ENCODE assay signal across 15 cellular contexts in genomic region chr9:14294659-14295058, GRCh38. TPM values are rescaled to one million over a fixed set of nuclear protein-coding genes. Genes with fewer than 3 reads are reported as not detected.
DNase-seq lines count a peak whose midpoint lies in the region; ATAC-seq and TF ChIP-seq lines count a peak whose summit lies in the region.
"Had no signal": no experiment of that assay in that cellular context is flagged by ENCODE, and none has a peak within 500 bp of the region (broad histone marks: within the 10 kb centered on the region; RNA-seq: fewer than 3 reads in every experiment).

No MANE protein-coding gene starts in this region.

- H4K20me1 ChIP-seq in GM23338 (replicated peaks; ENCODE audit: insufficient read depth), result no peaks in the 10 kb centered on the region

- H3K4me3 ChIP-seq in adipocyte (ENCODE audit: low read length), result peak overlapping the region; percentile 64
- no peak overlapping the region for H3K4me3 ChIP-seq in right cardiac atrium (ENCODE audit: low read length)
- no peak overlapping the region for H3K4me3 ChIP-seq in mucosa of stomach (ENCODE audit: low read length)
- H3K4me3 ChIP-seq in subcutaneous abdominal adipose tissue (ENCODE audit: low read depth in 1 of 5, low read length in 5 of 5), result peak overlapping the region in 1 of 5 donors; percentile 22
- H3K4me3 ChIP-seq in GM23338, result no peak overlapping the region
- no peak overlapping the region for H3K4me3 ChIP-seq in CD8-positive, alpha-beta T cell (ENCODE audit: low read depth, low read length)

- WGBS in right cardiac atrium, result 74% methylated on average over 8 of the region's 8 CpGs

- H3K27ac ChIP-seq in right cardiac atrium (ENCODE audit: low read length) (peak overlapping the region; percentile 4), subcutaneous abdominal adipose tissue (ENCODE audit: low read depth, low read length) (peak overlapping the region; percentile 83), GM23338 (ENCODE audit: low read depth) (no peak overlapping the region)
- no peak overlapping the region for H3K27ac ChIP-seq in CD8-positive, alpha-beta T cell (ENCODE audit: low read depth, low read length)

- no peaks in the 10 kb centered on the region for H3K9me3 ChIP-seq in adipocyte (ENCODE audit: control insufficient read depth, low read length)
- H3K9me3 ChIP-seq in right cardiac atrium (ENCODE audit: control insufficient read depth, low read length), result no peaks in the 10 kb centered on the region
- H3K9me3 ChIP-seq in mucosa of stomach (ENCODE audit: control insufficient read depth, low read length), result no peaks in the 10 kb centered on the region
- H3K9me3 ChIP-seq in subcutaneous abdominal adipose tissue (ENCODE audit: control insufficient read depth in 5 of 5, low read length in 5 of 5), result no peaks in the 10 kb centered on the region
- H3K9me3 ChIP-seq in CD8-positive, alpha-beta T cell (ENCODE audit: low read length), result no peaks in the 10 kb centered on the region

- no peak for TF ChIP-seq CTCF in GM23338 (conservative IDR thresholded peaks at IDR 0.05; ENCODE audit: low read depth in 2 of 2)
- no peak for TF ChIP-seq CTCF in CD8-positive, alpha-beta T cell (IDR thresholded peaks at IDR 0.05)

- CTCF ChIA-PET in CD8-positive, alpha-beta T cell (lab: Charles Lee), result no interaction called here

- peaks cover 4% of the 10 kb centered on the region; the same call in 2 of the 3 replicates for H3K4me1 Mint-ChIP-seq in GM23338
- no peaks in the 10 kb centered on the region for H3K4me1 Mint-ChIP-seq in CD8-positive, alpha-beta T cell (ENCODE audit: low read depth)
- H3K4me1 Mint-ChIP-seq: CD4-positive, alpha-beta memory T cell had no signal

- POLR2A ChIA-PET in CD8-positive, alpha-beta T cell (lab: Charles Lee), result no interaction called here

- H3K9ac ChIP-seq in adipocyte (ENCODE audit: low read length) (no peak overlapping the region), mucosa of stomach (ENCODE audit: low read length) (peak overlapping the region; percentile 0), subcutaneous abdominal adipose tissue (ENCODE audit: low read length in 5 of 5) (no peak overlapping the region)

- H2AFZ ChIP-seq in GM23338, result no peak overlapping the region

- H3K4me2 ChIP-seq in GM23338, result no peak overlapping the region

- no peak overlapping the region for H3K4me3 Mint-ChIP-seq in GM23338
- no peak overlapping the region for H3K4me3 Mint-ChIP-seq in CD8-positive, alpha-beta T cell
- H3K4me3 Mint-ChIP-seq: CD4-positive, alpha-beta memory T cell had no signal

- no peaks in the 10 kb centered on the region for H3K9me2 ChIP-seq in GM23338 (ENCODE audit: insufficient read depth)

- no peaks in the 10 kb centered on the region for H3K36me3 Mint-ChIP-seq in GM23338 (ENCODE audit: low read depth)
- H3K36me3 Mint-ChIP-seq in CD8-positive, alpha-beta T cell, result no peaks in the 10 kb centered on the region
- H3K36me3 Mint-ChIP-seq: CD4-positive, alpha-beta memory T cell had no signal

- DNase-seq in adipocyte (ENCODE audit: low read depth) (no peak), right cardiac atrium (no peak), GM23338 (ENCODE audit: low spot score) (no peak), NCI-H510A (lab: John Stamatoyannopoulos, UW) (no peak), SIG-M5 (lab: John Stamatoyannopoulos, UW) (no peak)
- DNase-seq in CD8-positive, alpha-beta T cell, result no peak
- DNase-seq: CD4-positive, alpha-beta memory T cell; DMS79 treated with DMSO at 0.1 percent for 48 hours; HCEC 1CT; NCI-H1105; NCI-H187 treated with DMSO at 0.1 percent for 48 hours; NK-92 treated with Interleukin-12 subunit alpha and Interleukin-12 subunit beta, amount 100 ng/mL, for 24 hours had no signal

- H3K27me3 Mint-ChIP-seq in GM23338 (ENCODE audit: insufficient read depth, low read depth, poor library complexity), result no peaks in the 10 kb centered on the region
- peaks cover 3% of the 10 kb centered on the region for H3K27me3 Mint-ChIP-seq in CD8-positive, alpha-beta T cell (ENCODE audit: low read depth)

- H3K79me2 ChIP-seq in GM23338 (replicated peaks; ENCODE audit: insufficient read depth), result no peaks in the 10 kb centered on the region

- H3K4me1 ChIP-seq in adipocyte (ENCODE audit: control insufficient read depth, insufficient read depth, low read length) (peaks cover 58% of the 10 kb centered on the region), right cardiac atrium (ENCODE audit: control insufficient read depth, insufficient read depth, low read length) (peaks cover 4% of the 10 kb centered on the region), mucosa of stomach (ENCODE audit: control insufficient read depth, insufficient read depth, low read length) (peaks cover 21% of the 10 kb centered on the region), subcutaneous abdominal adipose tissue (ENCODE audit: control insufficient read depth in 5 of 5, insufficient read depth in 5 of 5, low read length in 5 of 5) (peaks cover 0 to 56% (median 29%) of the 10 kb centered on the region in 5 donors), GM23338 (ENCODE audit: insufficient read depth) (0 out of 2 replicates have a peak, but pooled peaks cover 9% of the 10 kb centered on the region)
- H3K4me1 ChIP-seq in CD8-positive, alpha-beta T cell (ENCODE audit: insufficient read depth, low read length), result no peaks in the 10 kb centered on the region

- no peaks in the 10 kb centered on the region for H3F3A ChIP-seq in GM23338 (replicated peaks; ENCODE audit: low read depth)

- H3K27me3 ChIP-seq in adipocyte (replicated peaks; ENCODE audit: control insufficient read depth, insufficient read depth, low read length) (no peaks in the 10 kb centered on the region), right cardiac atrium (ENCODE audit: control insufficient read depth, insufficient read depth) (no peaks in the 10 kb centered on the region), mucosa of stomach (ENCODE audit: control insufficient read depth, insufficient read depth, low read length) (no peaks in the 10 kb centered on the region), subcutaneous abdominal adipose tissue (ENCODE audit: control insufficient read depth in 5 of 5, insufficient read depth in 4 of 5, low read length in 5 of 5) (no peaks in the 10 kb centered on the region), GM23338 (ENCODE audit: insufficient read depth) (no peaks in the 10 kb centered on the region)
- no peaks in the 10 kb centered on the region for H3K27me3 ChIP-seq in CD8-positive, alpha-beta T cell (ENCODE audit: insufficient read depth, low read length)

- H3K36me3 ChIP-seq in adipocyte (ENCODE audit: control insufficient read depth, insufficient read depth, low read length, severe bottlenecking) (peaks cover 3% of the 10 kb centered on the region), mucosa of stomach (ENCODE audit: control insufficient read depth, insufficient read depth, low read length) (no peaks in the 10 kb centered on the region), subcutaneous abdominal adipose tissue (ENCODE audit: control insufficient read depth in 5 of 5, insufficient read depth in 5 of 5, low read length in 5 of 5) (no peaks in the 10 kb centered on the region), GM23338 (ENCODE audit: insufficient read depth) (no peaks in the 10 kb centered on the region)
- H3K36me3 ChIP-seq in CD8-positive, alpha-beta T cell (ENCODE audit: insufficient read depth, low read length), result no peaks in the 10 kb centered on the region

- H3K9me3 Mint-ChIP-seq in GM23338, result no peaks in the 10 kb centered on the region
- no peaks in the 10 kb centered on the region for H3K9me3 Mint-ChIP-seq in CD8-positive, alpha-beta T cell

- ATAC-seq in right cardiac atrium, result peak; percentile 43 to 61
- no peak for ATAC-seq in GM23338
- no peak for ATAC-seq in CD8-positive, alpha-beta T cell

- H3K27ac Mint-ChIP-seq in GM23338, result no peak overlapping the region
- H3K27ac Mint-ChIP-seq in CD8-positive, alpha-beta T cell, result no peak overlapping the region
- H3K27ac Mint-ChIP-seq: CD4-positive, alpha-beta memory T cell had no signal

- intact Hi-C loops in right cardiac atrium (cut with DNase I), result no loop called here
- intact Hi-C loops in CD8-positive, alpha-beta T cell (cut with DNase I, micrococcal nuclease), result loop anchor here in 1 of 2 experiments (2.0 kb wide), 1 partner anchor 20 kb away; no protein-coding TSS in a partner anchor

TF ChIP-seq in GM23338, 12 proteins besides CTCF, POLR2A, EP300 and RAD21 (continues in another document):
- no peak for TF ChIP-seq STAT1 (IDR thresholded peaks at IDR 0.05; ENCODE audit: unreplicated experiment)
- TF ChIP-seq, protein P1, sequence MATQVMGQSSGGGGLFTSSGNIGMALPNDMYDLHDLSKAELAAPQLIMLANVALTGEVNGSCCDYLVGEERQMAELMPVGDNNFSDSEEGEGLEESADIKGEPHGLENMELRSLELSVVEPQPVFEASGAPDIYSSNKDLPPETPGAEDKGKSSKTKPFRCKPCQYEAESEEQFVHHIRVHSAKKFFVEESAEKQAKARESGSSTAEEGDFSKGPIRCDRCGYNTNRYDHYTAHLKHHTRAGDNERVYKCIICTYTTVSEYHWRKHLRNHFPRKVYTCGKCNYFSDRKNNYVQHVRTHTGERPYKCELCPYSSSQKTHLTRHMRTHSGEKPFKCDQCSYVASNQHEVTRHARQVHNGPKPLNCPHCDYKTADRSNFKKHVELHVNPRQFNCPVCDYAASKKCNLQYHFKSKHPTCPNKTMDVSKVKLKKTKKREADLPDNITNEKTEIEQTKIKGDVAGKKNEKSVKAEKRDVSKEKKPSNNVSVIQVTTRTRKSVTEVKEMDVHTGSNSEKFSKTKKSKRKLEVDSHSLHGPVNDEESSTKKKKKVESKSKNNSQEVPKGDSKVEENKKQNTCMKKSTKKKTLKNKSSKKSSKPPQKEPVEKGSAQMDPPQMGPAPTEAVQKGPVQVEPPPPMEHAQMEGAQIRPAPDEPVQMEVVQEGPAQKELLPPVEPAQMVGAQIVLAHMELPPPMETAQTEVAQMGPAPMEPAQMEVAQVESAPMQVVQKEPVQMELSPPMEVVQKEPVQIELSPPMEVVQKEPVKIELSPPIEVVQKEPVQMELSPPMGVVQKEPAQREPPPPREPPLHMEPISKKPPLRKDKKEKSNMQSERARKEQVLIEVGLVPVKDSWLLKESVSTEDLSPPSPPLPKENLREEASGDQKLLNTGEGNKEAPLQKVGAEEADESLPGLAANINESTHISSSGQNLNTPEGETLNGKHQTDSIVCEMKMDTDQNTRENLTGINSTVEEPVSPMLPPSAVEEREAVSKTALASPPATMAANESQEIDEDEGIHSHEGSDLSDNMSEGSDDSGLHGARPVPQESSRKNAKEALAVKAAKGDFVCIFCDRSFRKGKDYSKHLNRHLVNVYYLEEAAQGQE (IDR thresholded peaks at IDR 0.05; ENCODE audit: unreplicated experiment), result no peak
- no peak for TF ChIP-seq POLR2AphosphoS5 (IDR thresholded peaks at IDR 0.05; ENCODE audit: low read depth)

RNA-seq across cellular contexts. Expression of gene NFIB, which starts 19.3 kb away (rescaled TPM):
- 100 to 1,000 TPM; 125 to 143 (median 134) TPM for total RNA-seq in right cardiac atrium
- 22.5 TPM for polyA plus RNA-seq in right cardiac atrium
- total RNA-seq in GM23338 (2014; rRNA removed; shearing (Covaris generic)), result 2.6 and 4.7 TPM in 2 replicates
- 2.4 and 3.9 TPM in 2 replicates for polyA plus RNA-seq in GM23338 (2016; fragmentation: Nextera tagmentation; extraction: Ambion mirVana)
- total RNA-seq in CD8-positive, alpha-beta T cell, result not detected
- total RNA-seq: CD4-positive, alpha-beta memory T cell; G401 had no signal
- polyA plus RNA-seq: CD4-positive, alpha-beta memory T cell had no signal

Comparison
In these comparisons a context has a peak if more than half of its experiments do, and no peak if none do; other contexts are left out.
1. ATAC-seq: peak in right cardiac atrium (2 of 2); none in GM23338 (single experiment) and CD8-positive, alpha-beta T cell (single experiment).
2. H3K27ac ChIP-seq: peak in right cardiac atrium (single experiment) and subcutaneous abdominal adipose tissue (single experiment); none in GM23338 (single experiment) and CD8-positive, alpha-beta T cell (single experiment).
3. RNA of gene NFIB, which starts 19.3 kb away (total RNA-seq): 125 to 143 TPM in right cardiac atrium; 2.6 to 4.7 TPM in GM23338 and not detected in CD8-positive, alpha-beta T cell; every median in the first group is over 10 times any median in the second.